Comparison of ENCODE assay signal across 8 cellular contexts in the genomic region with DNA sequence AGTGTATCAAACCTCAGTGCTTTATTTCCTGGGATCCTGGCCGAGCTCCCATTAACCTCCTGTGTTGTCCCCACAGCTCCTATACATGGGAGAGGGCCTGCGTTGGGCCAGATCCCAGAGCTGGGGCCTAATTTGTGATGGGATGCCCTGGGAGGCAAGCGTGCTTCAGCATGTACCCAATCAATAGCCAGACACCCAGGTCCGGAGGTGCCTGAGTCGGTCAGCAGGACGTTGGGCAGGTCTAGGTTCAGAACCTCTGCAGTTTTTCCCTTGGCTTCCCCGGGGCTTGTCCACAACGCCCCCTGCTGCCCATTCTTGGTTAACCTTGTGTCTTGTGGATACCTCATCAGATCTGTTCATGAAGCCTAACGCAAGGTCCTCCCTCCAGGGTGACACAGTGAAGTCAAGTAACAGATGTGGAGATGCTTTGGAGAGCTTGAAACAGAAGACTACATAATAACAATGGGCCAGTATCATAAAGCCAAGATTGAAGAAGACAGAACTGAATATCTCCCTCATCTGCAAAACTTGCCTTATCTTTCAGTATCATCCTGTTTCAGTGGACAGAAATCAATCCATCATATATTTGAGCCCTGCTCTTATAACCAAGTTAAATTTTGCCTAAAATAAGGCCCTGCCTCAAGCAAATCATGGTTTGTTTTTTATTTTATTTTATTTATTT.
DNase-seq lines count a peak whose midpoint lies in the region; ATAC-seq, FAIRE-seq and TF ChIP-seq lines count a peak whose summit lies in the region.
"Not testable (repeated sequence)": the region's sequence is repeated elsewhere in the genome, so short reads cannot be mapped to it uniquely, and the experiment has no call there.

No MANE protein-coding gene starts in this region.

- ATAC-seq in GM21515 (IDR thresholded peaks at IDR 0.05; ENCODE audit: unreplicated experiment), result peak; percentile 69

- not testable (repeated sequence) for DNase-seq in D721Med (ENCODE audit: insufficient read length, low spot score)
- peak; percentile 26 for DNase-seq in LNCaP clone FGC (ENCODE audit: low read depth)
- DNase-seq in RCC 7860 (ENCODE audit: low spot score), result peak; percentile 61
- peak; percentile 85 for DNase-seq in activated T-cell treated with anti-CD3 and anti-CD28 coated beads for 24 hours (ENCODE audit: low read depth)
- DNase-seq in epithelial cell of esophagus (ENCODE audit: low read depth), result peak; percentile 84
- DNase-seq in midbrain (lab: John Stamatoyannopoulos, UW), result peak; percentile 79
- DNase-seq in stimulated activated CD8-positive, alpha-beta memory T cell treated with anti-CD3 and anti-CD28 coated beads, Interleukin-4, amount 100 ng/mL, for 1 hour (ENCODE audit: low read depth in 2 of 2, low spot score in 1 of 2), result peak; percentile 78 to 81

- H3K4me3 ChIP-seq in LNCaP clone FGC (ENCODE audit: low read depth, low read length); epithelial cell of esophagus (ENCODE audit: low read length): not testable (repeated sequence)

- not testable (repeated sequence) for FAIRE-seq in D721Med (lab: Jason Lieb, UNC); RCC 7860 (lab: Jason Lieb, UNC)

- peak; percentile 68 for TF ChIP-seq CTCF in D721Med (IDR thresholded peaks at IDR 0.05; ENCODE audit: insufficient read depth, missing control alignments)
- peak; percentile 61 for TF ChIP-seq CTCF in LNCaP clone FGC (IDR thresholded peaks at IDR 0.05; ENCODE audit: control insufficient read depth, extremely low read depth, insufficient read depth)
- TF ChIP-seq CTCF in epithelial cell of esophagus (IDR thresholded peaks at IDR 0.05; ENCODE audit: insufficient read depth, low read depth, low read length, missing control alignments), result peak; percentile 78
